16 cellular contexts compared by ENCODE assay signal in genomic region chr2:43553341-43553855, GRCh38.
"Had no signal": no experiment of that assay in that cellular context is flagged by ENCODE, and none has a peak within 500 bp of the region (broad histone marks: within the 10 kb centered on the region; RNA-seq: fewer than 3 reads in every experiment).

No MANE protein-coding gene starts in this region.

- H3K9me3 Mint-ChIP-seq: activated naive CD4-positive, alpha-beta T cell treated with anti-CD3 and anti-CD28 coated beads, Interleukin-2, amount 50 U/mL, for 24 hours; memory B cell; naive thymus-derived CD4-positive, alpha-beta T cell; stimulated activated memory B cell treated with anti-CD40 and anti-IgM and Interleukin-4, amounts not matched to agents 10 μg/mL and 1 μg/mL and 100 μg/mL, for 72 hours had no signal

- H3K27me3 ChIP-seq: esophagus muscularis mucosa, right lobe of liver, upper lobe of right lung had no signal

- ATAC-seq: activated CD4-positive, alpha-beta T cell treated with anti-CD3 and anti-CD28 coated beads for 36 hours; mucosa of descending colon; naive thymus-derived CD4-positive, alpha-beta T cell; right lobe of liver; stimulated activated memory B cell treated with anti-CD40 and anti-IgM and Interleukin-4, amounts not matched to agents 10 μg/mL and 1 μg/mL and 100 μg/mL, for 72 hours; upper lobe of right lung had no signal

- H3K9me3 ChIP-seq: esophagus muscularis mucosa, mucosa of descending colon, psoas muscle, right lobe of liver, thoracic aorta, upper lobe of right lung had no signal

- DNase-seq: activated CD4-positive, alpha-beta T cell treated with anti-CD3 and anti-CD28 coated beads for 36 hours; activated CD4-positive, alpha-beta T cell treated with anti-CD3 and anti-CD28 coated beads, Interleukin-2, amount 50 U/mL, for 48 hours; activated gamma-delta T cell; effector CD8-positive, alpha-beta T cell; hippocampal formation; mucosa of descending colon; naive thymus-derived CD4-positive, alpha-beta T cell; psoas muscle; right lobe of liver; stimulated activated CD4-positive, alpha-beta T cell treated with anti-CD3 and anti-CD28 coated beads, Interleukin-4, amount 100 ng/mL, for 4 hours; upper lobe of right lung had no signal

- H3K27ac Mint-ChIP-seq: activated CD4-positive, alpha-beta T cell treated with anti-CD3 and anti-CD28 coated beads for 36 hours; activated naive CD4-positive, alpha-beta T cell treated with anti-CD3 and anti-CD28 coated beads, Interleukin-2, amount 50 U/mL, for 24 hours; memory B cell; naive thymus-derived CD4-positive, alpha-beta T cell; stimulated activated memory B cell treated with anti-CD40 and anti-IgM and Interleukin-4, amounts not matched to agents 10 μg/mL and 1 μg/mL and 100 μg/mL, for 72 hours had no signal

- H3K4me3 Mint-ChIP-seq: activated CD4-positive, alpha-beta T cell treated with anti-CD3 and anti-CD28 coated beads for 36 hours; activated naive CD4-positive, alpha-beta T cell treated with anti-CD3 and anti-CD28 coated beads, Interleukin-2, amount 50 U/mL, for 24 hours; memory B cell; naive thymus-derived CD4-positive, alpha-beta T cell; stimulated activated memory B cell treated with anti-CD40 and anti-IgM and Interleukin-4, amounts not matched to agents 10 μg/mL and 1 μg/mL and 100 μg/mL, for 72 hours had no signal

- H3K4me1 ChIP-seq: esophagus muscularis mucosa, psoas muscle, right lobe of liver, upper lobe of right lung had no signal

- H3K27me3 Mint-ChIP-seq: activated CD4-positive, alpha-beta T cell treated with anti-CD3 and anti-CD28 coated beads for 36 hours; activated naive CD4-positive, alpha-beta T cell treated with anti-CD3 and anti-CD28 coated beads, Interleukin-2, amount 50 U/mL, for 24 hours; memory B cell; naive thymus-derived CD4-positive, alpha-beta T cell; stimulated activated memory B cell treated with anti-CD40 and anti-IgM and Interleukin-4, amounts not matched to agents 10 μg/mL and 1 μg/mL and 100 μg/mL, for 72 hours had no signal

- H3K4me1 Mint-ChIP-seq: memory B cell; stimulated activated memory B cell treated with anti-CD40 and anti-IgM and Interleukin-4, amounts not matched to agents 10 μg/mL and 1 μg/mL and 100 μg/mL, for 72 hours had no signal

- H3K4me3 ChIP-seq: esophagus muscularis mucosa, mucosa of descending colon, psoas muscle, right lobe of liver, thoracic aorta, upper lobe of right lung had no signal

- H3K27ac ChIP-seq: esophagus muscularis mucosa, psoas muscle, right lobe of liver, thoracic aorta, upper lobe of right lung had no signal
